ENCODE assay signal across 9 cellular contexts in genomic region chr6:111551521-111552231, GRCh38. TPM values are rescaled to one million over a fixed set of nuclear protein-coding genes. Genes with fewer than 3 reads are reported as not detected.
A peak's percentile ranks its signal among the peaks of the same experiment; 100 is the strongest.
DNase-seq lines count a peak whose midpoint lies in the region; ATAC-seq and TF ChIP-seq lines count a peak whose summit lies in the region.
"Had no signal": no experiment of that assay in that cellular context is flagged by ENCODE, and none has a peak within 500 bp of the region (broad histone marks: within the 10 kb centered on the region; RNA-seq: fewer than 3 reads in every experiment).

No MANE protein-coding gene starts in this region.

- H3K36me3 ChIP-seq in GM23338 (ENCODE audit: insufficient read depth), result no peaks in the 10 kb centered on the region

- H3K4me3 ChIP-seq in GM23338, result peak overlapping the region; percentile 31
- H3K4me3 ChIP-seq in fibroblast of villous mesenchyme (ENCODE audit: low read depth, low read length), result no peak overlapping the region
- H3K4me3 ChIP-seq: GM12878 had no signal

- peaks cover 17% of the 10 kb centered on the region for H3K27me3 Mint-ChIP-seq in GM23338 (ENCODE audit: insufficient read depth, low read depth, poor library complexity)

- H3K27ac Mint-ChIP-seq in GM23338, result no peak overlapping the region

- H3K4me1 Mint-ChIP-seq in GM23338, result peaks cover 44% of the 10 kb centered on the region

- no peaks in the 10 kb centered on the region for H3F3A ChIP-seq in GM23338 (replicated peaks; ENCODE audit: low read depth)

- DNase-seq in GM23338 (ENCODE audit: low spot score), result no peak
- peak; percentile 100 for DNase-seq in NCI-H774 (lab: John Stamatoyannopoulos, UW)
- DNase-seq in fibroblast of villous mesenchyme (ENCODE audit: low read depth), result peak; percentile 84
- DNase-seq in renal cortical epithelial cell (ENCODE audit: low read depth), result peak; percentile 41
- DNase-seq in hepatic stellate cell (ENCODE audit: low spot score), result no peak
- DNase-seq in HK-2 (ENCODE audit: unreplicated experiment), result no peak
- DNase-seq in stimulated activated CD4-positive, alpha-beta T cell treated with anti-CD3 and anti-CD28 coated beads, Interleukin-12 subunit alpha, Interleukin-12 subunit beta, amount 100 ng/mL, for 4 hours, result no peak

- peak overlapping the region; percentile 38 for H3K4me3 Mint-ChIP-seq in GM23338

- peaks cover 28% of the 10 kb centered on the region for H3K4me1 ChIP-seq in GM23338 (ENCODE audit: insufficient read depth)

- H3K27me3 ChIP-seq in GM23338 (ENCODE audit: insufficient read depth), result no peaks in the 10 kb centered on the region

- no peaks in the 10 kb centered on the region for H3K36me3 Mint-ChIP-seq in GM23338 (ENCODE audit: low read depth)

- no peak overlapping the region for H2AFZ ChIP-seq in GM23338

- H3K9me2 ChIP-seq in GM23338 (ENCODE audit: insufficient read depth), result no peaks in the 10 kb centered on the region

- H3K27ac ChIP-seq in GM23338 (ENCODE audit: low read depth), result 0 out of 2 replicates have a peak overlapping the region, but pooled peaks have one; percentile 1

- no peaks in the 10 kb centered on the region for H3K9me3 Mint-ChIP-seq in GM23338

- no peak for TF ChIP-seq CTCF in GM23338 (conservative IDR thresholded peaks at IDR 0.05; ENCODE audit: low read depth in 2 of 2)
- no peak for TF ChIP-seq CTCF in fibroblast of villous mesenchyme (IDR thresholded peaks at IDR 0.05; ENCODE audit: insufficient read depth, low read depth, low read length)

- H3K79me2 ChIP-seq in GM23338 (replicated peaks; ENCODE audit: insufficient read depth), result no peaks in the 10 kb centered on the region

- H3K4me2 ChIP-seq in GM23338, result peak overlapping the region; percentile 53

- H4K20me1 ChIP-seq in GM23338 (replicated peaks; ENCODE audit: insufficient read depth), result no peaks in the 10 kb centered on the region

- peak; percentile 32 for ATAC-seq in GM23338
- no peak for ATAC-seq in GM21825 (IDR thresholded peaks at IDR 0.05; ENCODE audit: unreplicated experiment)
- ATAC-seq: GM12878 had no signal

TF ChIP-seq in GM23338, 12 proteins besides CTCF, POLR2A, EP300 and RAD21:
- no peak for TF ChIP-seq ZNF462 (CRISPR knock-in tag; IDR thresholded peaks at IDR 0.05)

RNA-seq across cellular contexts. Expression of gene TRAF3IP2, which starts 54.0 kb away (rescaled TPM):
- 29.5 and 34.0 TPM in 2 replicates for total RNA-seq in GM23338 (2014; rRNA removed; shearing (Covaris generic))
- polyA plus RNA-seq in GM23338 (2016; fragmentation: Nextera tagmentation; extraction: Ambion mirVana), result 22.2 and 23.8 TPM in 2 replicates
- total RNA-seq in fibroblast of villous mesenchyme (20.6 and 21.2 TPM in 2 replicates), renal cortical epithelial cell (16.6 and 23.4 TPM in 2 replicates)

Comparison
In these comparisons a context has a peak if more than half of its experiments do, and no peak if none do; other contexts are left out.
1. DNase-seq: peak in NCI-H774 (single experiment), fibroblast of villous mesenchyme (single experiment) and renal cortical epithelial cell (single experiment); none in GM23338 (single experiment), hepatic stellate cell (single experiment), HK-2 (single experiment) and stimulated activated CD4-positive, alpha-beta T cell treated with anti-CD3 and anti-CD28 coated beads, Interleukin-12 subunit alpha, Interleukin-12 subunit beta, amount 100 ng/mL, for 4 hours (single experiment).